8 cellular contexts compared by ENCODE assay signal in genomic region chr6:81753709-81754678, GRCh38.
DNase-seq lines count a peak whose midpoint lies in the region; ATAC-seq lines count a peak whose summit lies in the region.

No MANE protein-coding gene starts in this region.

- peak; percentile 42 for ATAC-seq in HG03103 (IDR thresholded peaks at IDR 0.05; ENCODE audit: low read depth, unreplicated experiment)

- no peaks in the 10 kb centered on the region for H3K9me3 ChIP-seq in endocrine pancreas (ENCODE audit: control insufficient read depth, low read length)

- DNase-seq in NCI-H2171 (lab: John Stamatoyannopoulos, UW) (peak; percentile 15), NCI-H2171 treated with DMSO at 0.1 percent for 48 hours (lab: John Stamatoyannopoulos, UW) (no peak), NCI-H774 (lab: John Stamatoyannopoulos, UW) (peak; percentile 57), midbrain (lab: John Stamatoyannopoulos, UW) (peak; percentile 80)
- DNase-seq in activated CD8-positive, alpha-beta memory T cell treated with anti-CD3 and anti-CD28 coated beads, Interleukin-2, amount 50 U/mL, for 24 hours (ENCODE audit: extremely low read depth): peak; percentile 64
- peak; percentile 59 to 73 for DNase-seq in stimulated activated CD8-positive, alpha-beta memory T cell treated with anti-CD3 and anti-CD28 coated beads, Interleukin-15, amount 100 ng/mL, for 48 hours (ENCODE audit: low read depth in 2 of 2)

- H3K4me3 ChIP-seq in endocrine pancreas (ENCODE audit: control insufficient read depth, insufficient read depth, low read length): peak overlapping the region; percentile 42

- H3K36me3 ChIP-seq in endocrine pancreas (ENCODE audit: control insufficient read depth, insufficient read depth, low read length): peaks cover 9% of the 10 kb centered on the region

- H3K27me3 ChIP-seq in endocrine pancreas (ENCODE audit: control insufficient read depth, insufficient read depth, low read length): no peaks in the 10 kb centered on the region

- peak overlapping the region; percentile 93 for H3K9ac ChIP-seq in endocrine pancreas (ENCODE audit: control insufficient read depth, insufficient read depth, low read length)

- H3K4me1 ChIP-seq in endocrine pancreas (ENCODE audit: control insufficient read depth, insufficient read depth, low read length): peaks cover 9% of the 10 kb centered on the region
